8 cellular contexts compared by ENCODE assay signal in genomic region chr10:70715853-70716795, GRCh38. TPM values are rescaled to one million over a fixed set of nuclear protein-coding genes. Genes with fewer than 3 reads are reported as not detected.
DNase-seq lines count a peak whose midpoint lies in the region; ATAC-seq, FAIRE-seq and TF ChIP-seq lines count a peak whose summit lies in the region.

No MANE protein-coding gene starts in this region.

- CTCF ChIA-PET in GM12878 (lab: Yijun Ruan, JAX), result no interaction called here

- H3K4me1 Mint-ChIP-seq in activated T-cell treated with anti-CD3 and anti-CD28 coated beads, Interleukin-2, amount 50 U/mL, for 24 hours (ENCODE audit: low read depth), result peaks cover 10% of the 10 kb centered on the region

- FAIRE-seq in GM12878 (lab: Jason Lieb, UNC), result no peak

- intact Hi-C loops in GM12878 (cut with micrococcal nuclease; ENCODE audit: unreplicated experiment), result no loop called here

- H3K27ac Mint-ChIP-seq in activated T-cell treated with anti-CD3 and anti-CD28 coated beads, Interleukin-2, amount 50 U/mL, for 24 hours, result peak overlapping the region; percentile 59

- H3K36me3 ChIP-seq in GM12878 (ENCODE audit: control insufficient read depth in 2 of 2, insufficient read depth in 2 of 2, low read length in 1 of 2), result no peaks in the 10 kb centered on the region

- no peaks in the 10 kb centered on the region for H3K36me3 Mint-ChIP-seq in activated T-cell treated with anti-CD3 and anti-CD28 coated beads, Interleukin-2, amount 50 U/mL, for 24 hours (ENCODE audit: low read depth)

- RAD21 ChIA-PET in GM12878 (lab: Charles Lee; ENCODE audit: unreplicated experiment), result interaction anchor here (0.5 kb wide), 1 partner anchor 104 kb away, joined by 3 read pairs; no protein-coding TSS in a partner anchor

- H3K4me3 Mint-ChIP-seq in activated T-cell treated with anti-CD3 and anti-CD28 coated beads, Interleukin-2, amount 50 U/mL, for 24 hours, result no peak overlapping the region

- no peak overlapping the region for H3K4me2 ChIP-seq in GM12878 (ENCODE audit: control insufficient read depth, insufficient read depth)

- H3K9me3 Mint-ChIP-seq in activated T-cell treated with anti-CD3 and anti-CD28 coated beads, Interleukin-2, amount 50 U/mL, for 24 hours, result no peaks in the 10 kb centered on the region

- no peak overlapping the region for H3K27ac ChIP-seq in GM12878 (ENCODE audit: control insufficient read depth, insufficient read depth)

- no peak for TF ChIP-seq CTCF in GM12878 (IDR thresholded peaks at IDR 0.05 in 2 of 3, conservative IDR thresholded peaks at IDR 0.05 in 1 of 3; ENCODE audit: control insufficient read depth in 2 of 3, extremely low read depth in 1 of 3, insufficient read depth in 1 of 3, low read depth in 3 of 3, low read length in 3 of 3)

- POLR2A ChIA-PET in GM12878 (lab: Charles Lee), result no interaction called here

- 31% methylated on average over 16 of the region's 16 CpGs for WGBS in GM12878 (ENCODE audit: insufficient coverage, insufficient replicate concordance, low lambda C conversion rate, missing lambda C conversion rate)

- no peaks in the 10 kb centered on the region for H3K27me3 Mint-ChIP-seq in activated T-cell treated with anti-CD3 and anti-CD28 coated beads, Interleukin-2, amount 50 U/mL, for 24 hours

- no peaks in the 10 kb centered on the region for H3K4me1 ChIP-seq in GM12878 (ENCODE audit: control insufficient read depth, insufficient read depth, low read length)

- H3K9ac ChIP-seq in GM12878 (ENCODE audit: control insufficient read depth, insufficient read depth, low read length), result no peak overlapping the region

- H3K27me3 ChIP-seq in GM12878 (replicated peaks in 1 of 2; ENCODE audit: control insufficient read depth in 2 of 2, insufficient read depth in 2 of 2, low read length in 1 of 2), result no peaks in the 10 kb centered on the region

- TF ChIP-seq EP300 in GM12878 (IDR thresholded peaks at IDR 0.05; ENCODE audit: borderline replicate concordance in 1 of 2, control insufficient read depth in 1 of 2, low read depth in 2 of 2, low read length in 2 of 2), result no peak

- SMC1A ChIA-PET in GM12878 (lab: Charles Lee; ENCODE audit: uncharacterized antibody, unreplicated experiment), result interaction anchor here (0.6 to 2.8 kb wide), 4 partner anchors 13 to 84 kb away, joined by 3 to 5 read pairs (median 4); no protein-coding TSS in a partner anchor

- no peak overlapping the region for H3K4me3 ChIP-seq in GM12878

- no peak for TF ChIP-seq RAD21 in GM12878 (IDR thresholded peaks at IDR 0.05; ENCODE audit: insufficient read depth, low read depth, low read length)

- H4K20me1 ChIP-seq in GM12878 (ENCODE audit: control insufficient read depth, insufficient read depth), result no peaks in the 10 kb centered on the region

- in situ Hi-C loops in GM12878 (cut with MboI), result no loop called here

- ATAC-seq in GM12878 (peak; percentile 60), HG02588 (IDR thresholded peaks at IDR 0.05; ENCODE audit: unreplicated experiment) (no peak), HG03571 (IDR thresholded peaks at IDR 0.05; ENCODE audit: unreplicated experiment) (no peak)

- H3K79me2 ChIP-seq in GM12878 (ENCODE audit: control insufficient read depth, insufficient read depth, low read length), result no peaks in the 10 kb centered on the region

- no peak for DNase-seq in activated T-cell treated with anti-CD3 and anti-CD28 coated beads, Interleukin-2, amount 50 U/mL, for 24 hours
- no peak for DNase-seq in activated T-cell treated with anti-CD3 and anti-CD28 coated beads, Interleukin-2, amount 50 U/mL, for 1 hour
- peak; percentile 4 for DNase-seq in NCI-H446 treated with DMSO at 0.1 percent for 48 hours (lab: John Stamatoyannopoulos, UW)
- DNase-seq in GM12878 (ENCODE audit: low read depth, low spot score), result peak; percentile 9
- peak; percentile 9 to 14 for DNase-seq in stimulated activated CD4-positive, alpha-beta T cell treated with anti-CD3 and anti-CD28 coated beads, Interleukin-2, amount 100 ng/mL, for 48 hours
- no peak for DNase-seq in NCI-H128 (lab: John Stamatoyannopoulos, UW; ENCODE audit: unreplicated experiment)

- no peak for TF ChIP-seq POLR2A in GM12878 (IDR thresholded peaks at IDR 0.05; ENCODE audit: low read depth, low read length)

- no TSS peak for BruUV-seq in GM12878 (replicated peaks; lab: Mats Ljungman, UMichigan)

- H2AFZ ChIP-seq in GM12878 (ENCODE audit: control insufficient read depth, low read depth, low read length), result no peak overlapping the region

- no peaks in the 10 kb centered on the region for H3K9me3 ChIP-seq in GM12878 (replicated peaks; ENCODE audit: control insufficient read depth, insufficient read depth, low read length)

TF ChIP-seq in GM12878, 131 proteins besides CTCF, POLR2A, EP300 and RAD21:
- TF ChIP-seq WRNIP1 (IDR thresholded peaks at IDR 0.05; ENCODE audit: borderline replicate concordance, low read depth, low read length), result no peak
- TF ChIP-seq DPF2 (IDR thresholded peaks at IDR 0.05), result 0 out of 2 replicates have a peak, but pooled peaks have one; percentile 19
- TF ChIP-seq SPI1 (IDR thresholded peaks at IDR 0.05; ENCODE audit: borderline replicate concordance, insufficient read depth, low read depth, low read length), result peak; percentile 23; the same call in 1 of the 2 replicates
- no peak for TF ChIP-seq SMC3 (IDR thresholded peaks at IDR 0.05; ENCODE audit: borderline replicate concordance, low read length)
- peak; percentile 89 for TF ChIP-seq NR2C1 (IDR thresholded peaks at IDR 0.05)
- TF ChIP-seq IKZF1 (conservative IDR thresholded peaks at IDR 0.05), result 0 out of 2 replicates have a peak, but pooled peaks have one; percentile 34
- TF ChIP-seq NR2F1 (conservative IDR thresholded peaks at IDR 0.05), result peak; percentile 90

RNA-seq across cellular contexts. Expression of gene ADAMTS14, which starts 43.8 kb away (rescaled TPM):
- 0.24 and 0.29 TPM in 2 replicates for total RNA-seq in GM12878 (2013; cell fraction: nucleolus; rRNA removed)
- total RNA-seq in GM12878 (2014; rRNA removed) (not detected in 2 replicates), GM12878 (2014; rRNA removed; fragmentation: Illumina TruSeq; extraction: Trizol) (not detected in 2 replicates), GM12878 (2021) (not detected in 2 replicates)
- not detected for polyA plus RNA-seq in GM12878 (2011; ENCODE audit: low read depth)
- polyA plus RNA-seq in GM12878 (2011; rRNA removed) (0.01 and 0.03 TPM in 2 replicates), GM12878 (2014; fragmentation: Illumina TruSeq; extraction: Trizol) (not detected in 2 replicates), GM12878 (2014; fragmentation: Nextera tagmentation; extraction: Ambion mirVana) (not detected), GM12878 (2014; rRNA removed) (0.03 and 0.05 TPM in 2 replicates), GM12878 (2016; fragmentation: Nextera tagmentation; extraction: Ambion mirVana) (not detected)
- 0.03 and 0.04 TPM in 2 replicates for polyA plus RNA-seq in GM12878 (2011; cell fraction: cytosol; rRNA removed)
- polyA plus RNA-seq in GM12878 (2011; cell fraction: nucleus; rRNA removed), result 0.41 and 0.52 TPM in 2 replicates
- polyA plus RNA-seq in GM12878 (2012), result 0.04 TPM in 1 of 2 replicates, not detected in the other
- 0.07 TPM in 1 of 2 replicates, not detected in the other for polyA minus RNA-seq in GM12878 (2011; rRNA and poly(A)+ RNA removed)
- not detected in 2 replicates for polyA minus RNA-seq in GM12878 (2011; cell fraction: cytosol; rRNA and poly(A)+ RNA removed)
- polyA minus RNA-seq in GM12878 (2011; cell fraction: nucleus; rRNA and poly(A)+ RNA removed), result 0.10 and 0.12 TPM in 2 replicates

Comparison
In these comparisons a context has a peak if more than half of its experiments do, and no peak if none do; other contexts are left out.
1. DNase-seq: peak in NCI-H446 treated with DMSO at 0.1 percent for 48 hours (single experiment), GM12878 (single experiment) and stimulated activated CD4-positive, alpha-beta T cell treated with anti-CD3 and anti-CD28 coated beads, Interleukin-2, amount 100 ng/mL, for 48 hours (2 of 2); none in activated T-cell treated with anti-CD3 and anti-CD28 coated beads, Interleukin-2, amount 50 U/mL, for 24 hours (single experiment), activated T-cell treated with anti-CD3 and anti-CD28 coated beads, Interleukin-2, amount 50 U/mL, for 1 hour (single experiment) and NCI-H128 (single experiment).